In genomic region chr16:66872927-66873684, GRCh38 we compare ENCODE assay signal across 8 cellular contexts. TPM values are rescaled to one million over a fixed set of nuclear protein-coding genes. Genes with fewer than 3 reads are reported as not detected.
DNase-seq lines count a peak whose midpoint lies in the region; ATAC-seq and TF ChIP-seq lines count a peak whose summit lies in the region.

No MANE protein-coding gene starts in this region.

- H4K20me1 ChIP-seq in fibroblast of lung (ENCODE audit: control insufficient read depth, extremely low read depth, insufficient read depth, low read length), result no peaks in the 10 kb centered on the region

- H3K9me3 ChIP-seq in HUES6 (ENCODE audit: control insufficient read depth, insufficient read depth, low read depth, low read length) (no peaks in the 10 kb centered on the region), Peyer's patch (no peaks in the 10 kb centered on the region), fibroblast of lung (ENCODE audit: control insufficient read depth, insufficient read depth, low read depth, low read length) (no peaks in the 10 kb centered on the region)

- ATAC-seq in GM21447 (IDR thresholded peaks at IDR 0.05; ENCODE audit: unreplicated experiment) (peak; percentile 77), naive B cell (ENCODE audit: low read depth in 2 of 2) (peak; percentile 91 to 92)
- peak; percentile 88 for ATAC-seq in stimulated activated effector memory CD8-positive, alpha-beta T cell treated with anti-CD3 and anti-CD28 coated beads, Interleukin-12 subunit alpha, Interleukin-12 subunit beta, amount 100 ng/mL, for 72 hours

- H3K36me3 Mint-ChIP-seq in naive B cell, result no peaks in the 10 kb centered on the region
- H3K36me3 Mint-ChIP-seq in stimulated activated effector memory CD8-positive, alpha-beta T cell treated with anti-CD3 and anti-CD28 coated beads, Interleukin-12 subunit alpha, Interleukin-12 subunit beta, amount 100 ng/mL, for 72 hours, result peaks cover 27% of the 10 kb centered on the region

- H3K4me2 ChIP-seq in fibroblast of lung (ENCODE audit: extremely low read depth, insufficient read depth, low read length), result peak overlapping the region; percentile 95

- H3K4me3 Mint-ChIP-seq in naive B cell, result peak overlapping the region; percentile 65 to 90 (median 81)
- peak overlapping the region; percentile 84 for H3K4me3 Mint-ChIP-seq in stimulated activated effector memory CD8-positive, alpha-beta T cell treated with anti-CD3 and anti-CD28 coated beads, Interleukin-12 subunit alpha, Interleukin-12 subunit beta, amount 100 ng/mL, for 72 hours

- H3K27ac Mint-ChIP-seq in naive B cell, result peak overlapping the region in 3 of 6 donors; percentile 22 to 54 (median 41)
- H3K27ac Mint-ChIP-seq in stimulated activated effector memory CD8-positive, alpha-beta T cell treated with anti-CD3 and anti-CD28 coated beads, Interleukin-12 subunit alpha, Interleukin-12 subunit beta, amount 100 ng/mL, for 72 hours, result peak overlapping the region; percentile 97

- H3K27me3 ChIP-seq in HUES6 (ENCODE audit: control insufficient read depth, insufficient read depth, low read length) (no peaks in the 10 kb centered on the region), Peyer's patch (no peaks in the 10 kb centered on the region), fibroblast of lung (ENCODE audit: control insufficient read depth, insufficient read depth, low read length) (no peaks in the 10 kb centered on the region)

- H3K4me1 Mint-ChIP-seq in naive B cell, result peaks cover 12 to 16% (median 16%) of the 10 kb centered on the region in 3 donors
- peaks cover 57% of the 10 kb centered on the region for H3K4me1 Mint-ChIP-seq in stimulated activated effector memory CD8-positive, alpha-beta T cell treated with anti-CD3 and anti-CD28 coated beads, Interleukin-12 subunit alpha, Interleukin-12 subunit beta, amount 100 ng/mL, for 72 hours

- H3K4me3 ChIP-seq in HUES6 (ENCODE audit: low read depth, low read length) (peak overlapping the region; percentile 69), Peyer's patch (peak overlapping the region; percentile 22 to 44 (median 40)), fibroblast of lung (replicated peaks in 1 of 4; ENCODE audit: control extremely low read depth in 1 of 4, insufficient read depth in 1 of 4, low read depth in 3 of 4, low read length in 4 of 4) (peak overlapping the region; percentile 15 to 54 (median 33))

- H2AFZ ChIP-seq in fibroblast of lung (ENCODE audit: low read length), result peak overlapping the region; percentile 90

- H3K36me3 ChIP-seq in HUES6 (ENCODE audit: control insufficient read depth, insufficient read depth, low read length), result no peaks in the 10 kb centered on the region
- no peaks in the 10 kb centered on the region for H3K36me3 ChIP-seq in Peyer's patch
- no peaks in the 10 kb centered on the region for H3K36me3 ChIP-seq in fibroblast of lung (ENCODE audit: control insufficient read depth, insufficient read depth, low read length)

- no peak for TF ChIP-seq POLR2A in Peyer's patch (IDR thresholded peaks at IDR 0.05)

- H3K9me3 Mint-ChIP-seq in naive B cell, result no peaks in the 10 kb centered on the region
- H3K9me3 Mint-ChIP-seq in stimulated activated effector memory CD8-positive, alpha-beta T cell treated with anti-CD3 and anti-CD28 coated beads, Interleukin-12 subunit alpha, Interleukin-12 subunit beta, amount 100 ng/mL, for 72 hours, result peaks cover 4% of the 10 kb centered on the region

- H3K4me1 ChIP-seq in HUES6 (ENCODE audit: control insufficient read depth, insufficient read depth, low read length), result peaks cover 12% of the 10 kb centered on the region
- peaks cover 0 to 21% (median 8%) of the 10 kb centered on the region in 4 donors for H3K4me1 ChIP-seq in Peyer's patch
- peaks cover 16% of the 10 kb centered on the region for H3K4me1 ChIP-seq in fibroblast of lung (ENCODE audit: control insufficient read depth, extremely low read depth, insufficient read depth, low read length)

- H3K27ac ChIP-seq in HUES6 (ENCODE audit: low read depth, low read length), result peak overlapping the region; percentile 63
- H3K27ac ChIP-seq in Peyer's patch, result peak overlapping the region; percentile 44 to 88 (median 71)
- peak overlapping the region; percentile 52 for H3K27ac ChIP-seq in fibroblast of lung (ENCODE audit: insufficient read depth, low read length)

- TF ChIP-seq CTCF in Peyer's patch (IDR thresholded peaks at IDR 0.05) (peak; percentile 80 to 95 (median 90)), fibroblast of lung (conservative IDR thresholded peaks at IDR 0.05 in 1 of 2, IDR thresholded peaks at IDR 0.05 in 1 of 2; ENCODE audit: low read depth in 1 of 2, low read length in 2 of 2) (peak; percentile 82 to 87)

- DNase-seq in DMS153 (lab: John Stamatoyannopoulos, UW), result peak; percentile 74
- DNase-seq in Peyer's patch, result peak; percentile 85 to 96 (median 93)
- DNase-seq in activated T-helper 1 cell treated with Interleukin-2 at 50 U/mL for 16 hours (ENCODE audit: low read depth), result peak; percentile 80
- DNase-seq in fibroblast of lung (ENCODE audit: low read depth in 2 of 2), result peak; percentile 97 to 100
- DNase-seq in naive B cell, result peak; percentile 80
- peak; percentile 93 to 98 for DNase-seq in stimulated activated effector memory CD8-positive, alpha-beta T cell treated with anti-CD3 and anti-CD28 coated beads, Interleukin-12 subunit alpha, Interleukin-12 subunit beta, amount 100 ng/mL, for 72 hours (ENCODE audit: low spot score in 2 of 2)

- peak overlapping the region; percentile 63 for H3K9ac ChIP-seq in HUES6 (ENCODE audit: low read length)
- H3K9ac ChIP-seq in fibroblast of lung (ENCODE audit: insufficient read depth, low read length), result peak overlapping the region; percentile 26

- no peaks in the 10 kb centered on the region for H3K79me2 ChIP-seq in fibroblast of lung (ENCODE audit: control insufficient read depth, insufficient read depth, low read length)

- peaks cover 0 to 3% (median under 1%) of the 10 kb centered on the region in 3 donors for H3K27me3 Mint-ChIP-seq in naive B cell

RNA-seq across cellular contexts. Expression of gene PDP2, which starts 7.2 kb away (rescaled TPM):
- total RNA-seq in Peyer's patch, result 10 to 100 TPM; 12.1 to 27.9 (median 15.3) TPM
- 7.7 and 11.6 TPM in 2 replicates for total RNA-seq in fibroblast of lung
- polyA plus RNA-seq in fibroblast of lung, result 10.6 and 10.9 TPM in 2 replicates
- polyA plus RNA-seq in fibroblast of lung (2012), result 5.7 and 6.2 TPM in 2 replicates
- polyA minus RNA-seq in fibroblast of lung (ENCODE audit: low replicate concordance), result 30.1 and 31.2 TPM in 2 replicates
- polyA plus RNA-seq in naive B cell (ENCODE audit: low read depth in 6 of 6), result 1 to 10 TPM; 1.4 to 5.8 (median 1.8) TPM

RNA-seq across cellular contexts. Expression of gene CA7, which starts 28.9 kb away (rescaled TPM):
- total RNA-seq in Peyer's patch, result 10 to 100 TPM; 13.2 to 59.4 (median 32.2) TPM
- total RNA-seq in fibroblast of lung, result not detected in 2 replicates
- polyA plus RNA-seq in fibroblast of lung, result not detected in 2 replicates
- not detected in 2 replicates for polyA plus RNA-seq in fibroblast of lung (2012)
- not detected in 2 replicates for polyA minus RNA-seq in fibroblast of lung (ENCODE audit: low replicate concordance)
- not detected for polyA plus RNA-seq in naive B cell (ENCODE audit: low read depth in 6 of 6)

RNA-seq across cellular contexts. Expression of gene NAE1, which starts 42.3 kb away (rescaled TPM):
- total RNA-seq in Peyer's patch, result 10 to 100 TPM; 33.6 to 51.3 (median 43.0) TPM
- 47.4 and 52.6 TPM in 2 replicates for total RNA-seq in fibroblast of lung
- polyA plus RNA-seq in fibroblast of lung, result 59.7 TPM in 2 replicates
- 47.8 and 51.0 TPM in 2 replicates for polyA plus RNA-seq in fibroblast of lung (2012)
- 2.4 and 2.6 TPM in 2 replicates for polyA minus RNA-seq in fibroblast of lung (ENCODE audit: low replicate concordance)
- polyA plus RNA-seq in naive B cell (ENCODE audit: low read depth in 6 of 6), result 10 to 100 TPM; 46.7 to 87.4 (median 54.6) TPM

RNA-seq across cellular contexts. Expression of gene CDH16, which starts 45.6 kb away (rescaled TPM):
- total RNA-seq in Peyer's patch (10 to 100 TPM in 3 of 4 donors, not detected in 1; 11.3 to 19.5 (median 15.4) TPM), fibroblast of lung (not detected in 2 replicates)
- polyA plus RNA-seq in fibroblast of lung (not detected in 2 replicates), naive B cell (ENCODE audit: low read depth in 6 of 6) (not detected)
- not detected in 2 replicates for polyA plus RNA-seq in fibroblast of lung (2012)
- polyA minus RNA-seq in fibroblast of lung (ENCODE audit: low replicate concordance), result not detected in 2 replicates

RNA-seq across cellular contexts. Expression of gene RRAD, which starts 52.2 kb away (rescaled TPM):
- 1 to 10 TPM in 3 of 4 donors, under 1 TPM in 1; 0.53 to 4.1 (median 2.8) TPM for total RNA-seq in Peyer's patch
- total RNA-seq in fibroblast of lung, result 41.1 and 83.7 TPM in 2 replicates
- polyA plus RNA-seq in fibroblast of lung, result 7.8 and 11.6 TPM in 2 replicates
- polyA plus RNA-seq in fibroblast of lung (2012), result 16.7 and 19.7 TPM in 2 replicates
- polyA minus RNA-seq in fibroblast of lung (ENCODE audit: low replicate concordance), result 3.4 and 4.5 TPM in 2 replicates
- polyA plus RNA-seq in naive B cell (ENCODE audit: low read depth in 6 of 6), result under 1 TPM in 1 of 6 donors, not detected in 5; 0.43 TPM

Comparison
In these comparisons a context has a peak if more than half of its experiments do, and no peak if none do; other contexts are left out.
1. Peak in every context shown above with its lines: DNase-seq, ATAC-seq, H3K4me3 ChIP-seq and H3K27ac ChIP-seq.
2. RNA of gene CA7, which starts 28.9 kb away (total RNA-seq): 13.2 to 59.4 TPM in Peyer's patch; not detected in fibroblast of lung; every median in the first group is over 10 times any median in the second.